ENCODE assay signal across 17 cellular contexts in the genomic region with DNA sequence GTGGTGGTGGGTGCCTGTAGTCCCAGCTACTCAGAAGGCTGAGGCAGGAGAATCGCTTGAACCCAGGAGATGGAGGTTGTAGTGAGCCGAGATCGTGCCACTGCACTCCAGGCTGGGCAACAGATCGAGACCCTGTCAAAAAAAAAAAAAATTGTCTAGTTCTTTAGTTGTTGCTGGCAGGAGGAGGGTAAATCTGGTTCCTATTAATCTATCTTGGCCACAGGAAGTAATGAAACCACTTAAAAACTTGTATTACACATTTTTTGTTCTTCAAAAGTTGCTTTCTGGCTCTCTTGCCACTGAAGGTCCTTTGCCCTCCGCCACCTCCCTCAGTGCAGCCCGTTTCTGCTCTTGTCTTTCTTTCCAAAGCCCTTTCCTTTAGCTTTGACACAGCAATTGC.
DNase-seq lines count a peak whose midpoint lies in the region; ATAC-seq and TF ChIP-seq lines count a peak whose summit lies in the region.
"Had no signal": no experiment of that assay in that cellular context is flagged by ENCODE, and none has a peak within 500 bp of the region (broad histone marks: within the 10 kb centered on the region; RNA-seq: fewer than 3 reads in every experiment).

No MANE protein-coding gene starts in this region.

- H3K4me3 ChIP-seq in AG10803 (ENCODE audit: low read length) (no peak overlapping the region), fibroblast of mammary gland (ENCODE audit: control insufficient read depth, low read depth, low read length) (no peak overlapping the region), dorsolateral prefrontal cortex (no peak overlapping the region)

- H3K27ac ChIP-seq in dorsolateral prefrontal cortex = no peak overlapping the region

- H3K27me3 Mint-ChIP-seq in mesothelial cell of epicardium (ENCODE audit: low read depth) = no peaks in the 10 kb centered on the region

- no peaks in the 10 kb centered on the region for H3K36me3 Mint-ChIP-seq in mesothelial cell of epicardium
- H3K36me3 Mint-ChIP-seq: CD14-positive monocyte; CD8-positive, alpha-beta T cell had no signal

- H3K27ac Mint-ChIP-seq in mesothelial cell of epicardium = peak overlapping the region; percentile 8
- H3K27ac Mint-ChIP-seq: CD14-positive monocyte; CD8-positive, alpha-beta T cell; HFFc6 had no signal

- intact Hi-C loops in dorsolateral prefrontal cortex (cut with DNase I) = no loop called here

- H3K4me1 Mint-ChIP-seq in mesothelial cell of epicardium = peaks cover 19% of the 10 kb centered on the region
- H3K4me1 Mint-ChIP-seq: CD14-positive monocyte had no signal

- peaks cover 9% of the 10 kb centered on the region for H3K9me3 Mint-ChIP-seq in mesothelial cell of epicardium
- H3K9me3 Mint-ChIP-seq: HFFc6 had no signal

- TF ChIP-seq CTCF in AG10803 (conservative IDR thresholded peaks at IDR 0.05; ENCODE audit: low read length) = no peak
- no peak for TF ChIP-seq CTCF in fibroblast of mammary gland (conservative IDR thresholded peaks at IDR 0.05; ENCODE audit: control insufficient read depth, insufficient read depth, low read depth, low read length)
- TF ChIP-seq CTCF in mesothelial cell of epicardium (IDR thresholded peaks at IDR 0.05; ENCODE audit: unreplicated experiment) = no peak
- TF ChIP-seq CTCF in dorsolateral prefrontal cortex (IDR thresholded peaks at IDR 0.05 in 54 of 56, conservative IDR thresholded peaks at IDR 0.05 in 2 of 56; ENCODE audit: low read depth in 1 of 56, partially characterized antibody in 56 of 56) = no peak

- H3K4me3 Mint-ChIP-seq in mesothelial cell of epicardium = no peak overlapping the region
- H3K4me3 Mint-ChIP-seq: CD14-positive monocyte; CD8-positive, alpha-beta T cell; HFFc6 had no signal

- DNase-seq in AG10803 (ENCODE audit: low read depth) (peak; percentile 69), RPMI7951 (ENCODE audit: low read depth) (peak; percentile 11), fibroblast of mammary gland (ENCODE audit: low read depth) (peak; percentile 47), mesothelial cell of epicardium (ENCODE audit: low spot score in 2 of 2, unreplicated experiment in 2 of 2) (no peak), dorsolateral prefrontal cortex (no peak), DMS153 (lab: John Stamatoyannopoulos, UW) (no peak)
- DNase-seq: 8988T; CD8-positive, alpha-beta T cell; COR-L47; DND-41; GF-D8; HCEC 1CT; HFFc6; IMR-90; KBM-7 had no signal

- no peaks in the 10 kb centered on the region for H3K27me3 ChIP-seq in dorsolateral prefrontal cortex

- ATAC-seq in HG02623 (IDR thresholded peaks at IDR 0.05; ENCODE audit: unreplicated experiment) = no peak
- ATAC-seq: CD8-positive, alpha-beta T cell had no signal

Comparison
In these comparisons a context has a peak if more than half of its experiments do, and no peak if none do; other contexts are left out.
1. DNase-seq: peak in AG10803 (single experiment), RPMI7951 (single experiment) and fibroblast of mammary gland (single experiment); none in mesothelial cell of epicardium (0 of 2), dorsolateral prefrontal cortex (0 of 10) and DMS153 (single experiment).